In the genomic region with DNA sequence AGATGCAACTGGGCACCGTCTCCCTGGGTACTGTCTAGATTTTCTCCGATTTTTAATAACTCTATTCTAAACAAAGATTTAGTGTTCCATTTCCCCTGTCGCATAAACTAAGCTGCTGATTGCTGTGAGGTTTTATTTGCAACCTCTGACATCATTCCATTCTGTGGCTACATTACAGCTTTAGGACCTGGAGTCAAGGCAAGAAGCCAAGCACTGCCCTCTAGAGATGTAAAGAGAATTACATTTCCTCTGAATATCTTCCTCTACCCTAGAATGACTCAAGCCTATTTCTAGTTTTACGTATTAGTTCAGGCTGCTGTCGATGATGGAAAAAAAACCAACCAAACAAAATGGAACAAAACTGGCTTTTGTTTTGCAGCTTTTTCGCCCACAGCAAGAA, we compare ENCODE assay signal across 8 cellular contexts.
DNase-seq lines count a peak whose midpoint lies in the region; ATAC-seq and TF ChIP-seq lines count a peak whose summit lies in the region.

No MANE protein-coding gene starts in this region.

- no peaks in the 10 kb centered on the region for H3K27me3 ChIP-seq in iPS DF 6.9 (ENCODE audit: control insufficient read depth, insufficient read depth, low read length)

- intact Hi-C loops in mucosa of descending colon (cut with DNase I, micrococcal nuclease), result no loop called here

- no peak overlapping the region for H3K27ac ChIP-seq in iPS DF 6.9 (ENCODE audit: low read length)

- H3K9me3 ChIP-seq in iPS DF 6.9 (ENCODE audit: control insufficient read depth, insufficient read depth, low read length) (no peaks in the 10 kb centered on the region), mucosa of descending colon (peaks cover 26% of the 10 kb centered on the region)

- no CpG with 5 or more reads among the region's 6 CpGs for WGBS in iPS DF 6.9 (ENCODE audit: insufficient coverage, insufficient read length)

- no peak for TF ChIP-seq CTCF in mucosa of descending colon (IDR thresholded peaks at IDR 0.05)

- H3K4me1 ChIP-seq in iPS DF 6.9 (ENCODE audit: control insufficient read depth, insufficient read depth, low read length) (no peaks in the 10 kb centered on the region), mucosa of descending colon (ENCODE audit: low read depth) (no peaks in the 10 kb centered on the region)

- ATAC-seq in GM18498 (IDR thresholded peaks at IDR 0.05; ENCODE audit: unreplicated experiment) (peak; percentile 70), HG03159 (IDR thresholded peaks at IDR 0.05; ENCODE audit: unreplicated experiment) (peak; percentile 77), mucosa of descending colon (no peak)

- peak; percentile 3 for DNase-seq in NCI-H82 treated with DMSO at 0.1 percent for 48 hours (lab: John Stamatoyannopoulos, UW; ENCODE audit: unreplicated experiment)
- DNase-seq in iPS DF 6.9 (ENCODE audit: low read depth, low spot score), result peak; percentile 18
- DNase-seq in GM03348 (ENCODE audit: low spot score), result no peak
- DNase-seq in ecto neural progenitor cell (ENCODE audit: low spot score), result no peak
- DNase-seq in 8988T, result no peak
- DNase-seq in mucosa of descending colon, result no peak

- H3K4me3 ChIP-seq in iPS DF 6.9 (ENCODE audit: low read length) (no peak overlapping the region), mucosa of descending colon (no peak overlapping the region)

- H3K36me3 ChIP-seq in iPS DF 6.9 (ENCODE audit: control insufficient read depth, insufficient read depth, low read length) (no peaks in the 10 kb centered on the region), mucosa of descending colon (ENCODE audit: low read depth) (no peaks in the 10 kb centered on the region)

Comparison
In these comparisons a context has a peak if more than half of its experiments do, and no peak if none do; other contexts are left out.
1. DNase-seq: peak in NCI-H82 treated with DMSO at 0.1 percent for 48 hours (single experiment) and iPS DF 6.9 (single experiment); none in GM03348 (single experiment), ecto neural progenitor cell (single experiment), 8988T (single experiment) and mucosa of descending colon (0 of 3).